In the genomic region with DNA sequence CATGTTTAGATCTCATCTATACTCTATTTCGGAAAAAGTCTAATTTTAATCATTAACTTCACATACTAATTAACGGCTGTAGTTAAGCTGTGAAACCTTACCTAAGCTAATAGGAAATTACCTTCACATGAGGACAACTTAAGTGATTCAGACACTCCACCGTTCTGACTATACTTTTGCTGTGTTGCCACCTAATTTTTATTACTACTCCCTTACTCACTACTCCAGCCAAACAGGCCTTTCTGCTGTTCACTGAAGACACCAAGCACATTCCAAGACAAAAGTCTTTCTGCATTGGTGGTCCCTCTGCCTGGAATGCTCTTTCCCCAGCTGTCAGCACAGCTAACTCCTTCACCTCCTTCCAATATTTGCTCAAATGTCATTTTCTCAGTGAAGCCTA, we compare ENCODE assay signal across 11 cellular contexts. TPM values are rescaled to one million over a fixed set of nuclear protein-coding genes. Genes with fewer than 3 reads are reported as not detected.
DNase-seq lines count a peak whose midpoint lies in the region; ATAC-seq and TF ChIP-seq lines count a peak whose summit lies in the region.
"Had no signal": no experiment of that assay in that cellular context is flagged by ENCODE, and none has a peak within 500 bp of the region (broad histone marks: within the 10 kb centered on the region; RNA-seq: fewer than 3 reads in every experiment).

No MANE protein-coding gene starts in this region.

- H3K4me1 Mint-ChIP-seq in CD4-positive, alpha-beta T cell (ENCODE audit: low read depth): peaks cover 34% of the 10 kb centered on the region
- H3K4me1 Mint-ChIP-seq in naive thymus-derived CD8-positive, alpha-beta T cell: peaks cover 8 to 34% (median 23%) of the 10 kb centered on the region in 4 donors

- no peak overlapping the region for H3K27ac ChIP-seq in CD4-positive, alpha-beta T cell (ENCODE audit: low read depth, low read length)
- H3K27ac ChIP-seq in duodenal mucosa (ENCODE audit: low read depth, low read length) (no peak overlapping the region), A673 (ENCODE audit: low read depth, low read length, poor library complexity, severe bottlenecking) (no peak overlapping the region)

- peaks cover 9% of the 10 kb centered on the region for H3K27me3 ChIP-seq in CD4-positive, alpha-beta T cell (ENCODE audit: control insufficient read depth, insufficient read depth, low read length)
- H3K27me3 ChIP-seq in duodenal mucosa (ENCODE audit: control insufficient read depth in 1 of 2, insufficient read depth in 2 of 2, low read length in 2 of 2) (no peaks in the 10 kb centered on the region), A673 (replicated peaks; ENCODE audit: insufficient read depth, low read depth, low read length, poor library complexity) (peaks cover 15% of the 10 kb centered on the region)

- H3K27ac Mint-ChIP-seq in CD4-positive, alpha-beta T cell: peak overlapping the region; percentile 81
- H3K27ac Mint-ChIP-seq in naive thymus-derived CD8-positive, alpha-beta T cell: peak overlapping the region in 8 of 10 donors; percentile 4 to 95 (median 92)

- H3K36me3 Mint-ChIP-seq in CD4-positive, alpha-beta T cell (ENCODE audit: low read depth): peaks cover 58% of the 10 kb centered on the region
- H3K36me3 Mint-ChIP-seq in naive thymus-derived CD8-positive, alpha-beta T cell: peaks cover 34 to 50% (median 47%) of the 10 kb centered on the region in 3 donors

- BruUV-seq in A673 (replicated peaks; lab: Mats Ljungman, UMichigan): no TSS peak

- H3K9me3 Mint-ChIP-seq in CD4-positive, alpha-beta T cell: peaks cover 2% of the 10 kb centered on the region
- peaks cover 0 to 52% (median 19%) of the 10 kb centered on the region in 9 donors for H3K9me3 Mint-ChIP-seq in naive thymus-derived CD8-positive, alpha-beta T cell

- H3K4me3 ChIP-seq in LNCaP clone FGC (ENCODE audit: low read depth, low read length): peak overlapping the region; percentile 91
- peak overlapping the region; percentile 83 to 91 for H3K4me3 ChIP-seq in duodenal mucosa (ENCODE audit: low read depth in 1 of 2, low read length in 2 of 2)
- no peak overlapping the region for H3K4me3 ChIP-seq in A673 (ENCODE audit: low read depth, low read length, poor library complexity, severe bottlenecking)

- CTCF ChIA-PET in CD4-positive, alpha-beta T cell (lab: Charles Lee): no interaction called here
- CTCF ChIA-PET in A673 (lab: Charles Lee): no interaction called here

- intact Hi-C loops in CD4-positive, alpha-beta T cell (cut with DNase I, micrococcal nuclease): loop anchor here in 1 of 2 experiments (5.0 kb wide), 3 partner anchors 174 to 486 kb away; partner anchors contain the start of genes VAC14 and ZNF23
- intact Hi-C loops in A673 (cut with micrococcal nuclease; ENCODE audit: unreplicated experiment): no loop called here

- POLR2A ChIA-PET in CD4-positive, alpha-beta T cell (lab: Charles Lee): no interaction called here
- POLR2A ChIA-PET in naive thymus-derived CD8-positive, alpha-beta T cell (lab: Charles Lee): no interaction called here
- POLR2A ChIA-PET in A673 (lab: Charles Lee; ENCODE audit: low non-redundant PET): interaction anchor here (0.7 kb wide), 1 partner anchor 802 kb away, joined by 9 read pairs; no protein-coding TSS in a partner anchor

- H3K4me1 ChIP-seq in duodenal mucosa (ENCODE audit: control insufficient read depth in 1 of 2, insufficient read depth in 2 of 2, low read length in 2 of 2) (peaks cover 8 to 12% of the 10 kb centered on the region in 2 donors), A673 (ENCODE audit: insufficient read depth, low read length, poor library complexity, severe bottlenecking) (peaks cover 12% of the 10 kb centered on the region)

- H3K27me3 Mint-ChIP-seq in CD4-positive, alpha-beta T cell: peaks cover 15% of the 10 kb centered on the region
- peaks cover 7 to 17% (median 13%) of the 10 kb centered on the region in 5 donors for H3K27me3 Mint-ChIP-seq in naive thymus-derived CD8-positive, alpha-beta T cell

- H3K9ac ChIP-seq in duodenal mucosa (ENCODE audit: low read depth in 1 of 2, low read length in 2 of 2): peak overlapping the region in 1 of 2 donors; percentile 81

- TF ChIP-seq CTCF in CD4-positive, alpha-beta T cell (IDR thresholded peaks at IDR 0.05): no peak
- TF ChIP-seq CTCF in LNCaP clone FGC (IDR thresholded peaks at IDR 0.05; ENCODE audit: control insufficient read depth, extremely low read depth, insufficient read depth) (no peak), A673 (conservative IDR thresholded peaks at IDR 0.05; ENCODE audit: low read depth, low read length) (no peak)

- H3K36me3 ChIP-seq in duodenal mucosa (ENCODE audit: control insufficient read depth in 1 of 2, insufficient read depth in 2 of 2, low read length in 2 of 2) (peaks cover 14 to 24% of the 10 kb centered on the region in 2 donors), A673 (ENCODE audit: insufficient read depth, low read length, poor library complexity, severe bottlenecking) (peaks cover 17% of the 10 kb centered on the region)

- peak overlapping the region; percentile 3 for H3K4me3 Mint-ChIP-seq in CD4-positive, alpha-beta T cell
- peak overlapping the region in 8 of 10 donors; percentile 84 to 94 (median 90) for H3K4me3 Mint-ChIP-seq in naive thymus-derived CD8-positive, alpha-beta T cell

- DNase-seq in CD4-positive, alpha-beta T cell: no peak
- DNase-seq in LNCaP clone FGC (ENCODE audit: low read depth) (no peak), A673 (ENCODE audit: low spot score) (no peak), HK-2 (ENCODE audit: unreplicated experiment) (no peak)
- no peak for DNase-seq in naive thymus-derived CD8-positive, alpha-beta T cell
- DNase-seq: activated effector memory CD4-positive, alpha-beta T cell treated with Interleukin-2 at 50 U/mL for 16 hours; GF-D8; NCI-H524 had no signal

- no peak for ATAC-seq in CD4-positive, alpha-beta T cell (ENCODE audit: poor library complexity)
- ATAC-seq in naive thymus-derived CD8-positive, alpha-beta T cell: no peak
- no peak for ATAC-seq in GM18873 (IDR thresholded peaks at IDR 0.05; ENCODE audit: low FRiP score, unreplicated experiment)
- no peak for ATAC-seq in HG02884 (IDR thresholded peaks at IDR 0.05; ENCODE audit: unreplicated experiment)

- H3K9me3 ChIP-seq in CD4-positive, alpha-beta T cell (ENCODE audit: control insufficient read depth, low read length): peaks cover 6% of the 10 kb centered on the region
- H3K9me3 ChIP-seq in duodenal mucosa (ENCODE audit: control insufficient read depth in 1 of 2, low read length in 2 of 2) (no peaks in the 10 kb centered on the region), A673 (ENCODE audit: low read depth, low read length, poor library complexity, severe bottlenecking) (no peaks in the 10 kb centered on the region)

RNA-seq across cellular contexts. Expression of gene CMTR2, which starts 1.3 kb away (rescaled TPM):
- 1 to 10 TPM; 5.9 to 6.6 TPM for total RNA-seq in CD4-positive, alpha-beta T cell
- total RNA-seq in naive thymus-derived CD8-positive, alpha-beta T cell: 10 to 100 TPM; 25.2 to 25.6 TPM
- polyA plus RNA-seq in naive thymus-derived CD8-positive, alpha-beta T cell: 10 to 100 TPM; 16.6 to 24.1 (median 22.0) TPM
- 12.2 and 16.1 TPM in 2 replicates for total RNA-seq in A673 (2021)

RNA-seq across cellular contexts. Expression of gene HYDIN, which starts 57.4 kb away (rescaled TPM):
- not detected for total RNA-seq in CD4-positive, alpha-beta T cell
- total RNA-seq in naive thymus-derived CD8-positive, alpha-beta T cell: not detected
- polyA plus RNA-seq in naive thymus-derived CD8-positive, alpha-beta T cell: not detected
- 0.22 TPM in 1 of 2 replicates, not detected in the other for total RNA-seq in A673 (2021)
